17 cellular contexts compared by ENCODE assay signal in the genomic region with DNA sequence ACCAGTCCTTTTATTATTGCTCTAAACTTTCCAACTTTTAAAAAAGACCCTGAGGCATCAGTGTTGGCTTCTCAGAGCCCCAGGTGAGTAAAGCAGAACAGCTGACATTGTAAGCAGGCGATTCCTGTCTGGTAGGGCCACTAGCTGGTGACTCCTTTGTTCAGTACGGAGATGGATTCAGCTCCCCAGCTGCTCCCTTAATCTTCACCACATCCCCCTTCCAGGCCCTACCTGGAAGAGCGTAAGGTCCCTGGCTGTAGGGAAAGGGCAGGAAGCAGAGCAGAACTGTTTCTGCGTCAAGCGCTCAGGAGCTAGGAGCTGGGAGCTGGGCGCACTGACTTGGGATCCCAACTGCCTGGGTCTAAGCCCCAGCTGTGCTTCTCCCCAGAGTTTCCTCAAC.
"Had no signal": no experiment of that assay in that cellular context is flagged by ENCODE, and none has a peak within 500 bp of the region (broad histone marks: within the 10 kb centered on the region; RNA-seq: fewer than 3 reads in every experiment).

No MANE protein-coding gene starts in this region.

- H3K9me3 Mint-ChIP-seq: activated naive CD4-positive, alpha-beta T cell treated with anti-CD3 and anti-CD28 coated beads, Interleukin-2, amount 50 U/mL, for 24 hours had no signal

- H3K4me1 Mint-ChIP-seq: activated naive CD4-positive, alpha-beta T cell treated with anti-CD3 and anti-CD28 coated beads, Interleukin-2, amount 50 U/mL, for 24 hours; memory B cell; natural killer cell; stimulated activated memory B cell treated with anti-CD40 and anti-IgM and Interleukin-4, amounts not matched to agents 10 μg/mL and 1 μg/mL and 100 μg/mL, for 72 hours had no signal

- H3K27ac Mint-ChIP-seq: activated naive CD4-positive, alpha-beta T cell treated with anti-CD3 and anti-CD28 coated beads, Interleukin-2, amount 50 U/mL, for 24 hours; memory B cell; natural killer cell; stimulated activated memory B cell treated with anti-CD40 and anti-IgM and Interleukin-4, amounts not matched to agents 10 μg/mL and 1 μg/mL and 100 μg/mL, for 72 hours had no signal

- H3K36me3 Mint-ChIP-seq: activated naive CD4-positive, alpha-beta T cell treated with anti-CD3 and anti-CD28 coated beads, Interleukin-2, amount 50 U/mL, for 24 hours; memory B cell; natural killer cell; stimulated activated memory B cell treated with anti-CD40 and anti-IgM and Interleukin-4, amounts not matched to agents 10 μg/mL and 1 μg/mL and 100 μg/mL, for 72 hours had no signal

- DNase-seq: activated CD4-positive, alpha-beta T cell treated with anti-CD3 and anti-CD28 coated beads, Interleukin-2, amount 50 U/mL, for 1 hour; activated CD4-positive, CD25-positive, alpha-beta regulatory T cell treated with anti-CD3 and anti-CD28 coated beads, Interleukin-2, amount 50 U/mL, for 72 hours; activated CD8-positive, alpha-beta memory T cell treated with anti-CD3 and anti-CD28 coated beads, Interleukin-2, amount 50 U/mL, for 48 hours; activated effector memory CD4-positive, alpha-beta T cell treated with anti-CD3 and anti-CD28 coated beads, Interleukin-2, amount 50 U/mL, for 16 hours; activated T-cell treated with anti-CD3 and anti-CD28 coated beads, Interleukin-2, amount 50 U/mL, for 48 hours; effector CD4-positive, alpha-beta T cell; gastrocnemius medialis; head of caudate nucleus; natural killer cell; sigmoid colon; stimulated activated CD4-positive, alpha-beta T cell treated with anti-CD3 and anti-CD28 coated beads, Interleukin-4, amount 100 ng/mL, for 4 hours; testis; upper lobe of left lung had no signal

- H3K4me3 Mint-ChIP-seq: activated naive CD4-positive, alpha-beta T cell treated with anti-CD3 and anti-CD28 coated beads, Interleukin-2, amount 50 U/mL, for 24 hours; memory B cell; natural killer cell; stimulated activated memory B cell treated with anti-CD40 and anti-IgM and Interleukin-4, amounts not matched to agents 10 μg/mL and 1 μg/mL and 100 μg/mL, for 72 hours had no signal

- H3K27me3 Mint-ChIP-seq: activated naive CD4-positive, alpha-beta T cell treated with anti-CD3 and anti-CD28 coated beads, Interleukin-2, amount 50 U/mL, for 24 hours; memory B cell; stimulated activated memory B cell treated with anti-CD40 and anti-IgM and Interleukin-4, amounts not matched to agents 10 μg/mL and 1 μg/mL and 100 μg/mL, for 72 hours had no signal

- ATAC-seq: esophagus mucosa; gastrocnemius medialis; natural killer cell; stimulated activated memory B cell treated with anti-CD40 and anti-IgM and Interleukin-4, amounts not matched to agents 10 μg/mL and 1 μg/mL and 100 μg/mL, for 72 hours had no signal
